9 cellular contexts compared by ENCODE assay signal in the genomic region with DNA sequence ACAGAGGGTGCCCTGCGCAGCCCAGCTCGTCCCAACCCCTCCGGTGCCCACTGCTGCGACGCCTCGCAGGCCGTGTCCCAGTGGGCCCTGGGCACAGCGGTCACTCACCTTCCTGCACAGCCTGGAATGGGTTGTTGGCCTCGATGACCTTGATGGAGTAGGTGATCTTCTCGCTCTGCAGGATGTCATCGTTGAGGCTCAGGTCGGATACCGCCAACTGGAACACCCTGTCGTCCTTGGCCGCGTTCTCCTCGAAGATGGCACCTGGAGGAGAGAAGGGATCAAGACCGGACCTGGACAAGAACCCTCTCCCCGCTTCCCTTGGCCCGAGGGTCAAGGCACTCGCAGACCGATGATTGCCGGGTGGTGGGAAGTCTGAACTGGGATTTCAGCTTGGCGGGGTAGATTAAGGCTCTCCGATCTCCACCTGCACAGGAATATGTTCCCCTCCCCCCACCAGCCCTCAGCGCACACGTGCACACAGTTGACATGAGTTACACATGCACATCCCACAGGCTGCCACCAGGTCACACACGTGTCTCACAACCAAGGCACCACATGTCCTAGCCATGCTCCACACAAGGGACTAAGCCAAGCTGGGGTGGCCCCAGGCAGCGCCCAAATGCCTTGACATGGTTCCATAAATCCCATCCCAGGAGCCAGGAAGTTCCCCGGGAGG. TPM values are rescaled to one million over a fixed set of nuclear protein-coding genes. Genes with fewer than 3 reads are reported as not detected.
DNase-seq lines count a peak whose midpoint lies in the region; ATAC-seq, FAIRE-seq and TF ChIP-seq lines count a peak whose summit lies in the region.
"Had no signal": no experiment of that assay in that cellular context is flagged by ENCODE, and none has a peak within 500 bp of the region (broad histone marks: within the 10 kb centered on the region; RNA-seq: fewer than 3 reads in every experiment).

No MANE protein-coding gene starts in this region.

- H3K4me2 ChIP-seq in endothelial cell of umbilical vein (ENCODE audit: insufficient read depth, low read length) (no peak overlapping the region), osteoblast (ENCODE audit: insufficient read depth, low read length) (no peak overlapping the region)

- DNase-seq in CD4-positive, alpha-beta memory T cell, result no peak
- DNase-seq in GM20000 (ENCODE audit: low spot score), result peak; percentile 53
- DNase-seq in endothelial cell of umbilical vein (ENCODE audit: low read depth, low spot score), result no peak
- peak; percentile 88 for DNase-seq in osteoblast (ENCODE audit: insufficient read length, low spot score, missing footprints)
- DNase-seq in SJCRH30, result no peak
- no peak for DNase-seq in GM13976 (ENCODE audit: low spot score)

- FAIRE-seq in endothelial cell of umbilical vein (lab: Jason Lieb, UNC), result no peak

- no peaks in the 10 kb centered on the region for H3K9me1 ChIP-seq in endothelial cell of umbilical vein (replicated peaks; ENCODE audit: control insufficient read depth, extremely low read depth, insufficient read depth, low read length)

- dilution Hi-C loops in endothelial cell of umbilical vein (cut with MboI; ENCODE audit: extremely low pct_ligation_motif_present, low sequenced_read_pairs), result no loop called here

- H2AFZ ChIP-seq in endothelial cell of umbilical vein (ENCODE audit: low read depth, low read length) (no peak overlapping the region), osteoblast (ENCODE audit: low read length) (no peak overlapping the region)

- H3K79me2 ChIP-seq in endothelial cell of umbilical vein (ENCODE audit: control insufficient read depth, insufficient read depth, low read length) (no peaks in the 10 kb centered on the region), osteoblast (ENCODE audit: insufficient read depth, low read length) (no peaks in the 10 kb centered on the region)

- peaks cover 22% of the 10 kb centered on the region for H3K4me1 ChIP-seq in CD4-positive, alpha-beta memory T cell (ENCODE audit: insufficient read depth, low read length)
- no peaks in the 10 kb centered on the region for H3K4me1 ChIP-seq in endothelial cell of umbilical vein (ENCODE audit: control insufficient read depth, extremely low read depth, insufficient read depth, low read length)
- no peaks in the 10 kb centered on the region for H3K4me1 ChIP-seq in osteoblast (ENCODE audit: insufficient read depth, low read length)
- H3K4me1 ChIP-seq in SJCRH30, result no peaks in the 10 kb centered on the region

- H3K27me3 Mint-ChIP-seq in CD4-positive, alpha-beta memory T cell, result peaks cover 33 to 37% of the 10 kb centered on the region in 2 donors

- BruUV-seq in endothelial cell of umbilical vein (replicated peaks; lab: Mats Ljungman, UMichigan), result no TSS peak

- no peaks in the 10 kb centered on the region for H3K36me3 Mint-ChIP-seq in CD4-positive, alpha-beta memory T cell

- H3K27me3 ChIP-seq in CD4-positive, alpha-beta memory T cell (ENCODE audit: insufficient read depth, low read length), result peaks cover 23% of the 10 kb centered on the region
- H3K27me3 ChIP-seq in endothelial cell of umbilical vein (ENCODE audit: control insufficient read depth in 2 of 2, insufficient read depth in 2 of 2, low read length in 2 of 2) (peaks cover 62 to 66% of the 10 kb centered on the region in 2 experiments), osteoblast (ENCODE audit: insufficient read depth, low read length) (peaks cover 50% of the 10 kb centered on the region), SJCRH30 (no peaks in the 10 kb centered on the region)

- CTCF ChIA-PET in CD4-positive, alpha-beta memory T cell (lab: Charles Lee; ENCODE audit: partially characterized antibody), result interaction anchor here (1.2 kb wide), 1 partner anchor 11 kb away, joined by 3 read pairs; no protein-coding TSS in a partner anchor
- CTCF ChIA-PET in endothelial cell of umbilical vein (lab: Charles Lee), result interaction anchor here (0.9 to 1.9 kb wide), 4 partner anchors 11 to 1824 kb away, joined by 3 to 8 read pairs (median 5); no protein-coding TSS in a partner anchor

- no peak overlapping the region for H3K4me3 ChIP-seq in CD4-positive, alpha-beta memory T cell (ENCODE audit: low read length in 2 of 2)
- H3K4me3 ChIP-seq in endothelial cell of umbilical vein (replicated peaks in 1 of 3; ENCODE audit: insufficient read depth in 1 of 3, low read depth in 1 of 3, low read length in 3 of 3) (no peak overlapping the region), osteoblast (ENCODE audit: insufficient read depth, low read length) (no peak overlapping the region), SJCRH30 (no peak overlapping the region)
- H3K4me3 ChIP-seq: SJSA1 had no signal

- TF ChIP-seq CTCF in GM20000 (IDR thresholded peaks at IDR 0.05; ENCODE audit: extremely low read depth, missing control alignments) (no peak), endothelial cell of umbilical vein (IDR thresholded peaks at IDR 0.05; ENCODE audit: extremely low read depth in 1 of 2, insufficient read depth in 1 of 2, low read depth in 1 of 2, low read length in 2 of 2) (no peak), osteoblast (IDR thresholded peaks at IDR 0.05; ENCODE audit: extremely low read depth, low read depth, low read length) (no peak), GM13976 (IDR thresholded peaks at IDR 0.05; ENCODE audit: borderline replicate concordance, control extremely low read depth, extremely low read depth, insufficient read depth, missing control alignments) (no peak)

- in situ Hi-C loops in GM13976 (cut with MboI; ENCODE audit: low sequenced_read_pairs, unreplicated experiment), result no loop called here

- peaks cover 5 to 34% (median 14%) of the 10 kb centered on the region in 4 donors for H3K4me1 Mint-ChIP-seq in CD4-positive, alpha-beta memory T cell

- POLR2A ChIA-PET in CD4-positive, alpha-beta memory T cell (lab: Charles Lee; ENCODE audit: partially characterized antibody), result no interaction called here
- POLR2A ChIA-PET in endothelial cell of umbilical vein (lab: Charles Lee), result no interaction called here

- peak overlapping the region in 1 of 7 donors; percentile 68 for H3K27ac Mint-ChIP-seq in CD4-positive, alpha-beta memory T cell

- peak overlapping the region in 7 of 8 donors; percentile 18 to 66 (median 52) for H3K4me3 Mint-ChIP-seq in CD4-positive, alpha-beta memory T cell

- H3K9me3 Mint-ChIP-seq in CD4-positive, alpha-beta memory T cell, result peaks cover 0 to 3% (median 0%) of the 10 kb centered on the region in 8 donors

- no peak overlapping the region for H3K27ac ChIP-seq in CD4-positive, alpha-beta memory T cell (ENCODE audit: low read depth, low read length)
- H3K27ac ChIP-seq in endothelial cell of umbilical vein (ENCODE audit: insufficient read depth, low read depth, low read length) (no peak overlapping the region), osteoblast (ENCODE audit: low read depth, low read length) (no peak overlapping the region), SJCRH30 (no peak overlapping the region)
- H3K27ac ChIP-seq: SJSA1 had no signal

- no peaks in the 10 kb centered on the region for H4K20me1 ChIP-seq in endothelial cell of umbilical vein (replicated peaks; ENCODE audit: control insufficient read depth, extremely low read depth, insufficient read depth, low read length)
- no peaks in the 10 kb centered on the region for H4K20me1 ChIP-seq in osteoblast (ENCODE audit: insufficient read depth, low read length)

- TF ChIP-seq POLR2A in endothelial cell of umbilical vein (IDR thresholded peaks at IDR 0.05; ENCODE audit: low read depth, low read length), result no peak

- ATAC-seq in HG02938 (IDR thresholded peaks at IDR 0.05; ENCODE audit: unreplicated experiment), result no peak

- H3K36me3 ChIP-seq in CD4-positive, alpha-beta memory T cell (ENCODE audit: insufficient read depth, low read length), result no peaks in the 10 kb centered on the region
- H3K36me3 ChIP-seq in endothelial cell of umbilical vein (ENCODE audit: control insufficient read depth in 2 of 2, extremely low read depth in 1 of 2, insufficient read depth in 2 of 2, low read length in 2 of 2) (no peaks in the 10 kb centered on the region), osteoblast (ENCODE audit: insufficient read depth, low read length) (no peaks in the 10 kb centered on the region), SJCRH30 (no peaks in the 10 kb centered on the region)
- H3K36me3 ChIP-seq: SJSA1 had no signal

- no peaks in the 10 kb centered on the region for H3K9me3 ChIP-seq in CD4-positive, alpha-beta memory T cell (ENCODE audit: control insufficient read depth in 1 of 2, low read length in 2 of 2)
- no peaks in the 10 kb centered on the region for H3K9me3 ChIP-seq in endothelial cell of umbilical vein (replicated peaks; ENCODE audit: control insufficient read depth, insufficient read depth, low read length)
- no peaks in the 10 kb centered on the region for H3K9me3 ChIP-seq in osteoblast (ENCODE audit: low read depth, low read length)
- H3K9me3 ChIP-seq in SJCRH30 (replicated peaks), result no peaks in the 10 kb centered on the region
- H3K9me3 ChIP-seq: SJSA1 had no signal

- intact Hi-C loops in CD4-positive, alpha-beta memory T cell (cut with micrococcal nuclease), result no loop called here
- intact Hi-C loops in endothelial cell of umbilical vein (cut with micrococcal nuclease), result no loop called here

- H3K9ac ChIP-seq in endothelial cell of umbilical vein (replicated peaks; ENCODE audit: extremely low read depth, insufficient read depth, low read length), result no peak overlapping the region

TF ChIP-seq in endothelial cell of umbilical vein, 7 proteins besides CTCF, POLR2A, EP300 and RAD21:
- peak; percentile 60 for TF ChIP-seq EZH2 (IDR thresholded peaks at IDR 0.05; ENCODE audit: borderline replicate concordance, low read depth, low read length, severe bottlenecking)
- TF ChIP-seq FOS (IDR thresholded peaks at IDR 0.05; ENCODE audit: borderline replicate concordance, insufficient read depth, low read length), result no peak
- no peak for TF ChIP-seq MYC (IDR thresholded peaks at IDR 0.05; ENCODE audit: low read depth, low read length)

RNA-seq across cellular contexts. Expression of a gene that starts 2.6 kb away (rescaled TPM):
- total RNA-seq in CD4-positive, alpha-beta memory T cell, result not detected
- not detected for polyA plus RNA-seq in CD4-positive, alpha-beta memory T cell
- total RNA-seq in endothelial cell of umbilical vein (not detected in 2 replicates), osteoblast (under 0.01 TPM in 1 of 2 replicates, not detected in the other)
- polyA plus RNA-seq in endothelial cell of umbilical vein, result 0.10 TPM in 1 of 2 replicates, not detected in the other
- polyA plus RNA-seq in endothelial cell of umbilical vein (2011; cell fraction: cytosol; rRNA removed), result 0.01 TPM in 2 replicates
- polyA plus RNA-seq in endothelial cell of umbilical vein (2011; cell fraction: nucleus; rRNA removed), result not detected in 2 replicates
- not detected in 2 replicates for polyA plus RNA-seq in endothelial cell of umbilical vein (2012)
- polyA minus RNA-seq in endothelial cell of umbilical vein, result 0.12 TPM in 1 of 2 replicates, not detected in the other
- 1.5 TPM for polyA minus RNA-seq in endothelial cell of umbilical vein (2011; cell fraction: cytosol; rRNA and poly(A)+ RNA removed)
- polyA minus RNA-seq in endothelial cell of umbilical vein (2011; cell fraction: nucleus; rRNA and poly(A)+ RNA removed), result 0.19 TPM in 1 of 2 replicates, not detected in the other
- not detected in 2 replicates for total RNA-seq in SJCRH30 (2014; rRNA removed; shearing (Covaris generic))
- total RNA-seq: lung microvascular endothelial cell had no signal

Comparison
In these comparisons a context has a peak if more than half of its experiments do, and no peak if none do; other contexts are left out.
1. DNase-seq: peak in GM20000 (single experiment) and osteoblast (single experiment); none in CD4-positive, alpha-beta memory T cell (0 of 5), endothelial cell of umbilical vein (single experiment), SJCRH30 (0 of 2) and GM13976 (single experiment).